Comparison of ENCODE assay signal across 26 cellular contexts in the genomic region with DNA sequence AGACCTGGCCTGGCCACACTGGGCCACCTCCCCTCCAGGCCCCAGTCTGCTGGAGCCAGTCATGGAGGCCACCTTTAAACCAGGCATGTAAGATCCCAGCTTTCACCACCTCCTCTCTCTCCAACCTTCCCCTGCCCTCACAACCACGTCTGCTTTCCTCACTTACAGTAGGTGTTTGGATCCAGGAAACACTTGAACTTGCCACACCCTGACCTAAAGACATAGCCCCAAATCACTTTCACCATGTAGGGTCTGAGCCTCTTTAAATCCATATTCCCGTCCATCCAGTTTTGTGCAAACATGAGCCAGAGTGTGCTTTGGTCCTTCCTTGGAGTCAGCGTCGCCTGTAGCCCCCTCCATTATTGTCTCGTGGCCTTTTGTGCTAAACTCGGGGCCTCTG.
A peak's percentile ranks its signal among the peaks of the same experiment; 100 is the strongest.
DNase-seq lines count a peak whose midpoint lies in the region; ATAC-seq and TF ChIP-seq lines count a peak whose summit lies in the region.
"Had no signal": no experiment of that assay in that cellular context is flagged by ENCODE, and none has a peak within 500 bp of the region (broad histone marks: within the 10 kb centered on the region; RNA-seq: fewer than 3 reads in every experiment).

No MANE protein-coding gene starts in this region.

- no peak for ATAC-seq in GM18909 (IDR thresholded peaks at IDR 0.05; ENCODE audit: poor library complexity, unreplicated experiment)
- ATAC-seq in GM21576 (IDR thresholded peaks at IDR 0.05; ENCODE audit: unreplicated experiment) = no peak
- ATAC-seq: activated CD8-positive, alpha-beta T cell treated with anti-CD3 and anti-CD28 coated beads, Interleukin-2, amount 10 ng/mL, durations not matched to agents 7 days and 5 days; left lobe of liver; Panc1 had no signal

- peaks cover 44% of the 10 kb centered on the region for H3F3A ChIP-seq in PC-9 (ENCODE audit: insufficient read depth, low read depth)

- intact Hi-C loops in Caco-2 (cut with micrococcal nuclease; ENCODE audit: unreplicated experiment) (no loop called here), PC-9 (cut with micrococcal nuclease; ENCODE audit: unreplicated experiment) (loop anchor here (2.0 kb wide), 1 partner anchor 64 kb away; no protein-coding TSS in a partner anchor)

- H3K36me3 ChIP-seq in Caco-2 (ENCODE audit: control insufficient read depth, insufficient read depth, low read length) (no peaks in the 10 kb centered on the region), PC-9 (ENCODE audit: low read depth) (0 out of 2 replicates have a peak, but pooled peaks cover 4% of the 10 kb centered on the region)
- H3K36me3 ChIP-seq: pancreas, thoracic aorta had no signal

- H3K4me3 Mint-ChIP-seq in Caco-2 (ENCODE audit: unreplicated experiment) (no peak overlapping the region), nephron progenitor cell (no peak overlapping the region)
- H3K4me3 Mint-ChIP-seq: activated CD8-positive, alpha-beta T cell treated with anti-CD3 and anti-CD28 coated beads, Interleukin-2, amount 10 ng/mL, durations not matched to agents 7 days and 5 days; activated T-helper 17 cell treated with anti-CD3 and anti-CD28 coated beads, Interleukin-2, amount 50 U/mL, for 72 hours; memory B cell had no signal

- H3K27me3 Mint-ChIP-seq in Caco-2 (ENCODE audit: insufficient read depth, unreplicated experiment) (no peaks in the 10 kb centered on the region), nephron progenitor cell (ENCODE audit: low read depth, poor library complexity) (peaks cover 12% of the 10 kb centered on the region)

- no peak overlapping the region for H3K4me3 ChIP-seq in Caco-2 (ENCODE audit: low read depth, low read length)
- no peak overlapping the region; the same call in 1 of the 2 replicates for H3K4me3 ChIP-seq in PC-9
- H3K4me3 ChIP-seq: pancreas, SJCRH30, smooth muscle cell, thoracic aorta had no signal

- H3K9me3 ChIP-seq in Caco-2 (no peaks in the 10 kb centered on the region), PC-9 (ENCODE audit: insufficient read depth, low read depth) (no peaks in the 10 kb centered on the region)
- H3K9me3 ChIP-seq: pancreas, SJCRH30, thoracic aorta had no signal

- TF ChIP-seq CTCF in Caco-2 (IDR thresholded peaks at IDR 0.05; ENCODE audit: insufficient read depth in 1 of 2, low read depth in 1 of 2, low read length in 1 of 2, severe bottlenecking in 1 of 2, unreplicated experiment in 1 of 2) (no peak), PC-9 (conservative IDR thresholded peaks at IDR 0.05) (no peak), nephron progenitor cell (IDR thresholded peaks at IDR 0.05) (no peak)

- no TSS peak for BruUV-seq in Caco-2 (replicated peaks; lab: Mats Ljungman, UMichigan)
- no TSS peak for BruUV-seq in PC-9 (replicated peaks; lab: Mats Ljungman, UMichigan)

- peak overlapping the region; percentile 55; the same call in 1 of the 2 replicates for H2AFZ ChIP-seq in PC-9

- POLR2A ChIA-PET in Caco-2 (lab: Charles Lee) = no interaction called here
- POLR2A ChIA-PET in PC-9 (lab: Charles Lee; ENCODE audit: unreplicated experiment) = interaction anchor here (0.5 to 1.2 kb wide), 2 partner anchors 10 to 335 kb away, joined by 3 to 7 read pairs; no protein-coding TSS in a partner anchor

- H3K9me3 Mint-ChIP-seq in Caco-2 (ENCODE audit: unreplicated experiment) (no peaks in the 10 kb centered on the region), nephron progenitor cell (no peaks in the 10 kb centered on the region)
- H3K9me3 Mint-ChIP-seq: activated T-helper 17 cell treated with anti-CD3 and anti-CD28 coated beads, Interleukin-2, amount 50 U/mL, for 72 hours; memory B cell had no signal

- CTCF ChIA-PET in Caco-2 (lab: Charles Lee) = no interaction called here
- CTCF ChIA-PET in PC-9 (lab: Charles Lee) = interaction anchor here (1.0 kb wide), 1 partner anchor 8 kb away, joined by 3 read pairs; no protein-coding TSS in a partner anchor

- no peaks in the 10 kb centered on the region for H4K20me1 ChIP-seq in PC-9 (ENCODE audit: insufficient read depth)

- peaks cover 20% of the 10 kb centered on the region for H3K79me2 ChIP-seq in PC-9 (ENCODE audit: low read depth)

- H3K9me2 ChIP-seq in PC-9 (ENCODE audit: insufficient read depth) = no peaks in the 10 kb centered on the region

- peak overlapping the region; percentile 61 for H3K4me2 ChIP-seq in PC-9
- H3K4me2 ChIP-seq: smooth muscle cell had no signal

- H3K4me1 ChIP-seq in Caco-2 (peaks cover 12% of the 10 kb centered on the region), PC-9 (replicated peaks; ENCODE audit: insufficient read depth) (peaks cover 89% of the 10 kb centered on the region)
- H3K4me1 ChIP-seq: pancreas, SJCRH30 had no signal

- H3K27ac Mint-ChIP-seq in Caco-2 (ENCODE audit: unreplicated experiment) (peak overlapping the region; percentile 42), nephron progenitor cell (peak overlapping the region; percentile 47)
- H3K27ac Mint-ChIP-seq: activated CD8-positive, alpha-beta T cell treated with anti-CD3 and anti-CD28 coated beads, Interleukin-2, amount 10 ng/mL, durations not matched to agents 7 days and 5 days; activated T-helper 17 cell treated with anti-CD3 and anti-CD28 coated beads, Interleukin-2, amount 50 U/mL, for 72 hours; memory B cell had no signal

- DNase-seq in Caco-2 (no peak), PC-9 (peak; percentile 37 to 77), epithelial cell of prostate (ENCODE audit: low read depth, low spot score) (no peak), nephron progenitor cell (no peak), DMS79 treated with DMSO at 0.1 percent for 48 hours (lab: John Stamatoyannopoulos, UW) (no peak), SIG-M5 (lab: John Stamatoyannopoulos, UW) (no peak)
- DNase-seq: activated CD4-positive, alpha-beta T cell treated with anti-CD3 and anti-CD28 coated beads for 4 hours; activated CD8-positive, alpha-beta T cell treated with anti-CD3 and anti-CD28 coated beads, Interleukin-2, amount 10 ng/mL, durations not matched to agents 7 days and 5 days; activated naive CD4-positive, alpha-beta T cell treated with anti-CD3 and anti-CD28 coated beads, Interleukin-2, amount 50 U/mL, for 16 hours; amniotic stem cell; DND-41; effector CD4-positive, alpha-beta T cell; hippocampal formation; Kasumi-1; pancreas; SJCRH30; stimulated activated naive CD8-positive, alpha-beta T cell treated with anti-CD3 and anti-CD28 coated beads, Interleukin-15, Interleukin-2, amounts not matched to agents 100 U/mL and 50 U/mL, for 24 hours; SW 1271 had no signal

- H3K4me1 Mint-ChIP-seq in Caco-2 (ENCODE audit: low read depth, unreplicated experiment) (peaks cover 13% of the 10 kb centered on the region), nephron progenitor cell (peaks cover 84% of the 10 kb centered on the region)
- H3K4me1 Mint-ChIP-seq: activated T-helper 17 cell treated with anti-CD3 and anti-CD28 coated beads, Interleukin-2, amount 50 U/mL, for 72 hours; memory B cell had no signal

- peaks cover 54% of the 10 kb centered on the region for H3K36me3 Mint-ChIP-seq in Caco-2 (ENCODE audit: insufficient read depth, unreplicated experiment)
- peaks cover 80% of the 10 kb centered on the region for H3K36me3 Mint-ChIP-seq in nephron progenitor cell (ENCODE audit: low read depth)
- H3K36me3 Mint-ChIP-seq: memory B cell had no signal

- H3K27ac ChIP-seq in PC-9 = peak overlapping the region; percentile 95
- peak overlapping the region; percentile 91 for H3K27ac ChIP-seq in epithelial cell of prostate
- H3K27ac ChIP-seq: pancreas, SJCRH30, thoracic aorta had no signal

- H3K27me3 ChIP-seq in Caco-2 (replicated peaks; ENCODE audit: control insufficient read depth, insufficient read depth, low read length) (no peaks in the 10 kb centered on the region), PC-9 (ENCODE audit: insufficient read depth, low read depth) (no peaks in the 10 kb centered on the region)
- H3K27me3 ChIP-seq: pancreas, SJCRH30 had no signal

Comparison
In these comparisons a context has a peak if more than half of its experiments do, and no peak if none do; other contexts are left out.
1. DNase-seq: peak in PC-9 (2 of 2); none in Caco-2 (0 of 2), epithelial cell of prostate (single experiment), nephron progenitor cell (single experiment), DMS79 treated with DMSO at 0.1 percent for 48 hours (single experiment) and SIG-M5 (single experiment).